ENCODE assay signal across 17 cellular contexts in genomic region chr10:27485368-27485767, GRCh38. TPM values are rescaled to one million over a fixed set of nuclear protein-coding genes. Genes with fewer than 3 reads are reported as not detected.
DNase-seq lines count a peak whose midpoint lies in the region; FAIRE-seq and TF ChIP-seq lines count a peak whose summit lies in the region.
"Had no signal": no experiment of that assay in that cellular context is flagged by ENCODE, and none has a peak within 500 bp of the region (broad histone marks: within the 10 kb centered on the region; RNA-seq: fewer than 3 reads in every experiment).

No MANE protein-coding gene starts in this region.

- H3K36me3 ChIP-seq in mammary epithelial cell (ENCODE audit: insufficient read depth, low read length), result no peaks in the 10 kb centered on the region
- no peaks in the 10 kb centered on the region for H3K36me3 ChIP-seq in keratinocyte (ENCODE audit: control insufficient read depth in 2 of 2, extremely low read depth in 1 of 2, insufficient read depth in 2 of 2, low read length in 2 of 2)
- no peaks in the 10 kb centered on the region for H3K36me3 ChIP-seq in rectal smooth muscle tissue (ENCODE audit: control insufficient read depth, insufficient read depth, low read length)
- no peaks in the 10 kb centered on the region for H3K36me3 ChIP-seq in transverse colon
- H3K36me3 ChIP-seq in right atrium auricular region, result no peaks in the 10 kb centered on the region
- H3K36me3 ChIP-seq: BLaER1 had no signal

- CTCF ChIA-PET in mammary epithelial cell (lab: Charles Lee; ENCODE audit: low non-redundant PET), result no interaction called here

- no peak for DNase-seq in mammary epithelial cell
- DNase-seq in keratinocyte (ENCODE audit: low read depth, low spot score), result no peak
- no peak for DNase-seq in transverse colon
- DNase-seq in epidermal melanocyte (ENCODE audit: insufficient read length, low spot score), result no peak
- DNase-seq in amygdala (lab: John Stamatoyannopoulos, UW), result no peak
- no peak for DNase-seq in right atrium auricular region (ENCODE audit: low spot score)
- DNase-seq: 8988T; CD4-positive, alpha-beta memory T cell; DMS153; DMS79; GDM1; GOT3; H7; HFFc6 had no signal

- peak overlapping the region; percentile 25 for H3K27ac ChIP-seq in mammary epithelial cell (ENCODE audit: insufficient read depth, low read depth, low read length)
- no peak overlapping the region for H3K27ac ChIP-seq in keratinocyte (ENCODE audit: control insufficient read depth, insufficient read depth, low read length)
- H3K27ac ChIP-seq in rectal smooth muscle tissue (ENCODE audit: low read depth, low read length), result peak overlapping the region; percentile 79
- H3K27ac ChIP-seq in transverse colon, result peak overlapping the region in 3 of 4 donors; percentile 7 to 37 (median 20)
- H3K27ac ChIP-seq in right atrium auricular region, result no peak overlapping the region
- H3K27ac ChIP-seq: BLaER1 had no signal

- FAIRE-seq in keratinocyte (lab: Jason Lieb, UNC), result no peak
- FAIRE-seq: HTR-8/SVneo had no signal

- TF ChIP-seq EP300 in transverse colon (IDR thresholded peaks at IDR 0.05; ENCODE audit: low read depth), result peak; percentile 43

- H3K9me1 ChIP-seq in keratinocyte (ENCODE audit: control insufficient read depth, extremely low read depth, insufficient read depth, low read length), result no peaks in the 10 kb centered on the region

- no peak for TF ChIP-seq POLR2A in transverse colon (IDR thresholded peaks at IDR 0.05)

- intact Hi-C loops in mammary epithelial cell (cut with micrococcal nuclease) (no loop called here), transverse colon (cut with DNase I; ENCODE audit: low total_unique reads) (no loop called here)

- peaks cover 39% of the 10 kb centered on the region for H3K4me1 ChIP-seq in mammary epithelial cell (ENCODE audit: insufficient read depth, low read length)
- peaks cover 44% of the 10 kb centered on the region for H3K4me1 ChIP-seq in keratinocyte (ENCODE audit: control insufficient read depth, extremely low read depth, insufficient read depth, low read length)
- peaks cover 12% of the 10 kb centered on the region for H3K4me1 ChIP-seq in rectal smooth muscle tissue (ENCODE audit: control insufficient read depth, insufficient read depth, low read length)
- H3K4me1 ChIP-seq in transverse colon, result peaks cover 0 to 4% (median 0%) of the 10 kb centered on the region in 4 donors
- no peaks in the 10 kb centered on the region for H3K4me1 ChIP-seq in right atrium auricular region
- H3K4me1 ChIP-seq: BLaER1 had no signal

- 98% methylated on average over 2 of the region's 2 CpGs for WGBS in mammary epithelial cell (ENCODE audit: low coverage, missing lambda C conversion rate)
- whole genome bisulfite sequencing in transverse colon (ENCODE audit: low coverage in 1 of 2), 2 donors, result 21 to 53% methylated on average over 2 of the region's 2 CpGs

- in situ Hi-C loops in mammary epithelial cell (cut with MboI; ENCODE audit: low sequenced_read_pairs in 2 of 2), result no loop called here
- in situ Hi-C loops in transverse colon (cut with MboI; ENCODE audit: low pct_ligation_motif_present in 1 of 4, low pct_unique_long_range_greater_than_20kb in 1 of 4, low sequenced_read_pairs in 3 of 4), result no loop called here

- dilution Hi-C loops in mammary epithelial cell (cut with HindIII; ENCODE audit: low sequenced_read_pairs) (no loop called here), keratinocyte (cut with MboI; ENCODE audit: extremely low pct_ligation_motif_present, low sequenced_read_pairs) (no loop called here)

- no peaks in the 10 kb centered on the region for H3K27me3 ChIP-seq in mammary epithelial cell (ENCODE audit: insufficient read depth, low read length)
- no peaks in the 10 kb centered on the region for H3K27me3 ChIP-seq in keratinocyte (ENCODE audit: control insufficient read depth, extremely low read depth, insufficient read depth, low read length)
- no peaks in the 10 kb centered on the region for H3K27me3 ChIP-seq in rectal smooth muscle tissue (ENCODE audit: control insufficient read depth, insufficient read depth, low read length)
- no peaks in the 10 kb centered on the region for H3K27me3 ChIP-seq in transverse colon
- no peaks in the 10 kb centered on the region for H3K27me3 ChIP-seq in right atrium auricular region
- H3K27me3 ChIP-seq: BLaER1 had no signal

- H3K79me2 ChIP-seq in mammary epithelial cell (ENCODE audit: insufficient read depth, low read length) (no peaks in the 10 kb centered on the region), keratinocyte (ENCODE audit: control insufficient read depth, insufficient read depth, low read length) (no peaks in the 10 kb centered on the region)

- H3K4me3 ChIP-seq in mammary epithelial cell (replicated peaks in 1 of 3; ENCODE audit: insufficient read depth in 1 of 3, low read depth in 2 of 3, low read length in 3 of 3), result no peak overlapping the region
- H3K4me3 ChIP-seq in keratinocyte (ENCODE audit: control insufficient read depth in 2 of 3, extremely low read depth in 1 of 3, insufficient read depth in 2 of 3, low read depth in 1 of 3, low read length in 3 of 3), result no peak overlapping the region
- no peak overlapping the region for H3K4me3 ChIP-seq in rectal smooth muscle tissue (ENCODE audit: low read length)
- H3K4me3 ChIP-seq in transverse colon, result no peak overlapping the region
- H3K4me3 ChIP-seq in right atrium auricular region, result no peak overlapping the region
- H3K4me3 ChIP-seq: BLaER1 had no signal

- H2AFZ ChIP-seq in mammary epithelial cell (ENCODE audit: low read depth, low read length) (peak overlapping the region; percentile 36), keratinocyte (ENCODE audit: control insufficient read depth, low read length) (peak overlapping the region; percentile 41)

- TF ChIP-seq CTCF in mammary epithelial cell (conservative IDR thresholded peaks at IDR 0.05 in 1 of 2, IDR thresholded peaks at IDR 0.05 in 1 of 2; ENCODE audit: extremely low read depth in 1 of 2, insufficient read depth in 1 of 2, low read depth in 1 of 2, low read length in 2 of 2) (no peak), keratinocyte (optimal IDR thresholded peaks at IDR 0.05 in 1 of 3, IDR thresholded peaks at IDR 0.05 in 1 of 3, conservative IDR thresholded peaks at IDR 0.05 in 1 of 3; ENCODE audit: extremely low read depth in 1 of 3, insufficient read depth in 2 of 3, low read length in 3 of 3) (no peak), transverse colon (IDR thresholded peaks at IDR 0.05) (no peak), right atrium auricular region (IDR thresholded peaks at IDR 0.05) (no peak)

- H3K9me3 ChIP-seq in mammary epithelial cell (replicated peaks; ENCODE audit: insufficient read depth, low read length), result no peaks in the 10 kb centered on the region
- no peaks in the 10 kb centered on the region for H3K9me3 ChIP-seq in keratinocyte (ENCODE audit: control insufficient read depth, low read depth, low read length)
- H3K9me3 ChIP-seq in transverse colon, result no peaks in the 10 kb centered on the region
- H3K9me3 ChIP-seq in right atrium auricular region, result peaks cover 0 to 12% of the 10 kb centered on the region in 2 donors

- H3K4me2 ChIP-seq in mammary epithelial cell (ENCODE audit: insufficient read depth, low read depth, low read length) (no peak overlapping the region), keratinocyte (ENCODE audit: control insufficient read depth, extremely low read depth, insufficient read depth, low read depth, low read length) (no peak overlapping the region)
- H3K4me2 ChIP-seq: BLaER1 had no signal

- H4K20me1 ChIP-seq in mammary epithelial cell (ENCODE audit: insufficient read depth, low read length) (no peaks in the 10 kb centered on the region), keratinocyte (ENCODE audit: control insufficient read depth, extremely low read depth, insufficient read depth, low read length) (no peaks in the 10 kb centered on the region)
- H4K20me1 ChIP-seq: BLaER1 had no signal

- no peak overlapping the region for H3K9ac ChIP-seq in mammary epithelial cell (ENCODE audit: insufficient read depth, low read length)
- H3K9ac ChIP-seq in keratinocyte (ENCODE audit: control insufficient read depth, extremely low read depth, insufficient read depth, low read length), result no peak overlapping the region
- H3K9ac ChIP-seq in rectal smooth muscle tissue (ENCODE audit: low read length), result no peak overlapping the region
- H3K9ac ChIP-seq: BLaER1 had no signal

- no TSS peak for BruUV-seq in mammary epithelial cell (replicated peaks; lab: Mats Ljungman, UMichigan)

RNA-seq across cellular contexts. Expression of gene RAB18, which starts 18.7 kb away (rescaled TPM):
- total RNA-seq in mammary epithelial cell (100 to 1,000 TPM in 1 of 2 donors, 10 to 100 TPM in 1; 75.3 to 164 TPM), transverse colon (10 to 100 TPM; 13.1 to 84.5 (median 36.4) TPM), right atrium auricular region (10 to 100 TPM; 31.1 to 50.4 TPM)
- polyA plus RNA-seq in mammary epithelial cell (34.8 TPM), keratinocyte (72.6 to 179 TPM (median 94.4 TPM) in 3 replicates)
- polyA minus RNA-seq in mammary epithelial cell (41.3 TPM), keratinocyte (5.0 to 60.1 TPM (median 26.0 TPM) in 3 replicates)
- 137 TPM for polyA plus RNA-seq in keratinocyte (2011; ENCODE audit: low read depth)
- 96.3 and 190 TPM in 2 replicates for polyA plus RNA-seq in keratinocyte (2011; cell fraction: cytosol; rRNA removed)
- polyA plus RNA-seq in keratinocyte (2011; cell fraction: nucleus; rRNA removed), result 62.0 and 102 TPM in 2 replicates
- polyA plus RNA-seq in keratinocyte (2012; ENCODE audit: low replicate concordance), result 107 and 125 TPM in 2 replicates
- polyA minus RNA-seq in keratinocyte (2011; cell fraction: cytosol; rRNA and poly(A)+ RNA removed), result 49.7 TPM
- polyA minus RNA-seq in keratinocyte (2011; cell fraction: nucleus; rRNA and poly(A)+ RNA removed), result 23.1 and 49.6 TPM in 2 replicates

Comparison
In these comparisons a context has a peak if more than half of its experiments do, and no peak if none do; other contexts are left out.
1. H3K27ac ChIP-seq: peak in mammary epithelial cell (single experiment), rectal smooth muscle tissue (single experiment) and transverse colon (3 of 4); none in keratinocyte (single experiment) and right atrium auricular region (0 of 2).